13 cellular contexts compared by ENCODE assay signal in genomic region chr22:17997456-17997855, GRCh38. TPM values are rescaled to one million over a fixed set of nuclear protein-coding genes. Genes with fewer than 3 reads are reported as not detected.
DNase-seq lines count a peak whose midpoint lies in the region; ATAC-seq, FAIRE-seq and TF ChIP-seq lines count a peak whose summit lies in the region.
"Had no signal": no experiment of that assay in that cellular context is flagged by ENCODE, and none has a peak within 500 bp of the region (broad histone marks: within the 10 kb centered on the region; RNA-seq: fewer than 3 reads in every experiment).

No MANE protein-coding gene starts in this region.

- H3K27ac ChIP-seq in A549, result peak overlapping the region; percentile 33 to 73; a peak in 5 of 6 replicates
- H3K27ac ChIP-seq in HCT116 (ENCODE audit: low read depth, low read length), result peak overlapping the region; percentile 26; the same call in 1 of the 2 replicates
- H3K27ac ChIP-seq: epithelial cell of prostate, pancreas had no signal

- H3K4me1 ChIP-seq in A549 (peaks cover 36% of the 10 kb centered on the region), HCT116 (ENCODE audit: control insufficient read depth in 1 of 2, insufficient read depth in 2 of 2, low read length in 2 of 2) (peaks cover 29 to 41% of the 10 kb centered on the region in 2 experiments)

- H3K4me1 Mint-ChIP-seq in activated T-helper 1 cell treated with anti-CD3 and anti-CD28 coated beads, Interleukin-12 subunit alpha, Interleukin-12 subunit beta, Interleukin-2, Interleukin-4 antibody, amounts not matched to agents 30 ng/mL and 10 ng/mL and 1 ng/mL, durations not matched to agents 14 hours and 24 hours and 36 hours (ENCODE audit: low read depth), result peaks cover 45% of the 10 kb centered on the region

- H3K9me3 Mint-ChIP-seq in activated T-helper 1 cell treated with anti-CD3 and anti-CD28 coated beads, Interleukin-12 subunit alpha, Interleukin-12 subunit beta, Interleukin-2, Interleukin-4 antibody, amounts not matched to agents 30 ng/mL and 10 ng/mL and 1 ng/mL, durations not matched to agents 14 hours and 24 hours and 36 hours, result no peaks in the 10 kb centered on the region

- H3K79me2 ChIP-seq in HCT116 (ENCODE audit: insufficient read depth, low read length), result peaks cover 85% of the 10 kb centered on the region

- no peak for TF ChIP-seq EP300 in A549 (IDR thresholded peaks at IDR 0.05)

- no peaks in the 10 kb centered on the region for H3K9me3 ChIP-seq in A549
- no peaks in the 10 kb centered on the region for H3K9me3 ChIP-seq in HCT116 (ENCODE audit: control insufficient read depth in 1 of 2, insufficient read depth in 1 of 2, low read depth in 1 of 2, low read length in 2 of 2)
- H3K9me3 ChIP-seq: pancreas, tibial nerve had no signal

- intact Hi-C loops in HCT116 (cut with micrococcal nuclease), result no loop called here
- intact Hi-C loops in activated T-helper 1 cell treated with anti-CD3 and anti-CD28 coated beads, Interleukin-12 subunit alpha, Interleukin-12 subunit beta, Interleukin-2, Interleukin-4 antibody, amounts not matched to agents 30 ng/mL and 10 ng/mL and 1 ng/mL, durations not matched to agents 14 hours and 24 hours and 36 hours (cut with micrococcal nuclease), result no loop called here

- POLR2A ChIA-PET in A549 (lab: Yijun Ruan, JAX), result no interaction called here
- POLR2A ChIA-PET in HCT116 (lab: Charles Lee), result no interaction called here

- FAIRE-seq in A549 (lab: Jason Lieb, UNC) (no peak), GM19239 (lab: Jason Lieb, UNC) (no peak)
- FAIRE-seq: pancreas had no signal

- peak overlapping the region; percentile 4 for H3K4me3 Mint-ChIP-seq in activated T-helper 1 cell treated with anti-CD3 and anti-CD28 coated beads, Interleukin-12 subunit alpha, Interleukin-12 subunit beta, Interleukin-2, Interleukin-4 antibody, amounts not matched to agents 30 ng/mL and 10 ng/mL and 1 ng/mL, durations not matched to agents 14 hours and 24 hours and 36 hours

- ATAC-seq in A549, result peak in 1 of 2 experiments; percentile 14; a peak in 1 of 6 replicates
- no peak for ATAC-seq in HCT116
- ATAC-seq: pancreas had no signal

- no peak overlapping the region for H3K9ac ChIP-seq in HCT116 (ENCODE audit: low read length)

- H2AFZ ChIP-seq in HCT116 (ENCODE audit: low read depth, low read length, poor library complexity, severe bottlenecking), result no peak overlapping the region

- TSS peak; percentile 21 for BruUV-seq in HCT116 (replicated peaks; lab: Mats Ljungman, UMichigan)

- H3K4me3 ChIP-seq in A549, result no peak overlapping the region
- no peak overlapping the region for H3K4me3 ChIP-seq in HCT116 (replicated peaks in 1 of 2; ENCODE audit: low read depth in 1 of 2, low read length in 2 of 2)
- H3K4me3 ChIP-seq: pancreas, tibial nerve had no signal

- H3K27me3 ChIP-seq in HCT116 (ENCODE audit: insufficient read depth, low read length), result no peaks in the 10 kb centered on the region
- H3K27me3 ChIP-seq: pancreas, tibial nerve had no signal

- peak overlapping the region; percentile 62 for H3K27ac Mint-ChIP-seq in activated T-helper 1 cell treated with anti-CD3 and anti-CD28 coated beads, Interleukin-12 subunit alpha, Interleukin-12 subunit beta, Interleukin-2, Interleukin-4 antibody, amounts not matched to agents 30 ng/mL and 10 ng/mL and 1 ng/mL, durations not matched to agents 14 hours and 24 hours and 36 hours

- H3K36me3 ChIP-seq in HCT116 (ENCODE audit: control insufficient read depth in 1 of 2, insufficient read depth in 2 of 2, low read length in 2 of 2), result no peaks in the 10 kb centered on the region
- H3K36me3 ChIP-seq: pancreas, tibial nerve had no signal

- H3K4me2 ChIP-seq in A549 (peak overlapping the region; percentile 58), HCT116 (ENCODE audit: low read length) (peak overlapping the region; percentile 94)

- peaks cover 8% of the 10 kb centered on the region for H3K27me3 Mint-ChIP-seq in activated T-helper 1 cell treated with anti-CD3 and anti-CD28 coated beads, Interleukin-12 subunit alpha, Interleukin-12 subunit beta, Interleukin-2, Interleukin-4 antibody, amounts not matched to agents 30 ng/mL and 10 ng/mL and 1 ng/mL, durations not matched to agents 14 hours and 24 hours and 36 hours (ENCODE audit: insufficient read depth)

- peaks cover 4% of the 10 kb centered on the region for H4K20me1 ChIP-seq in HCT116 (ENCODE audit: insufficient read depth)

- TF ChIP-seq CTCF in A549 (IDR thresholded peaks at IDR 0.05), result no peak
- TF ChIP-seq CTCF in HCT116 (IDR thresholded peaks at IDR 0.05 in 2 of 3, conservative IDR thresholded peaks at IDR 0.05 in 1 of 3; ENCODE audit: borderline replicate concordance in 1 of 3, insufficient read depth in 1 of 3, low read depth in 2 of 3, low read length in 2 of 3), result no peak

- peaks cover 5% of the 10 kb centered on the region for H3K36me3 Mint-ChIP-seq in activated T-helper 1 cell treated with anti-CD3 and anti-CD28 coated beads, Interleukin-12 subunit alpha, Interleukin-12 subunit beta, Interleukin-2, Interleukin-4 antibody, amounts not matched to agents 30 ng/mL and 10 ng/mL and 1 ng/mL, durations not matched to agents 14 hours and 24 hours and 36 hours (ENCODE audit: low read depth)

- CTCF ChIA-PET in A549 (lab: Yijun Ruan, JAX) (interaction anchor here (12.1 kb wide), 1 partner anchor 77 kb away, joined by 107 read pairs; no protein-coding TSS in a partner anchor), HCT116 (lab: Charles Lee) (no interaction called here)

- TF ChIP-seq POLR2A in A549 (IDR thresholded peaks at IDR 0.05; ENCODE audit: low read length) (no peak), HCT116 (IDR thresholded peaks at IDR 0.05; ENCODE audit: borderline replicate concordance, extremely low read depth, insufficient read depth, insufficient read length) (no peak)

- DNase-seq in A549 (ENCODE audit: low read depth in 1 of 2, low spot score in 1 of 2), result peak in 1 of 2 experiments; percentile 29
- no peak for DNase-seq in HCT116 (ENCODE audit: low read depth, low spot score)
- DNase-seq in activated T-helper 1 cell treated with anti-CD3 and anti-CD28 coated beads, Interleukin-12 subunit alpha, Interleukin-12 subunit beta, Interleukin-2, Interleukin-4 antibody, amounts not matched to agents 30 ng/mL and 10 ng/mL and 1 ng/mL, durations not matched to agents 14 hours and 24 hours and 36 hours (ENCODE audit: low spot score), result no peak
- DNase-seq in kidney glomerular epithelial cell (lab: John Stamatoyannopoulos, UW), result peak; percentile 65
- DNase-seq in GM19239 (ENCODE audit: insufficient read length, low spot score), result no peak
- DNase-seq in mesenteric fat pad (ENCODE audit: low spot score), result no peak
- DNase-seq in NK-92 (lab: John Stamatoyannopoulos, UW; ENCODE audit: unreplicated experiment), result no peak
- no peak for DNase-seq in stimulated activated CD4-positive, alpha-beta T cell treated with anti-CD3 and anti-CD28 coated beads, Interleukin-2, amount 100 ng/mL, for 24 hours
- DNase-seq: C1 segment of cervical spinal cord, NCI-H1417 treated with DMSO at 0.1 percent for 48 hours, pancreas had no signal

- TF ChIP-seq RAD21 in A549 (conservative IDR thresholded peaks at IDR 0.05 in 1 of 2, IDR thresholded peaks at IDR 0.05 in 1 of 2), result no peak
- no peak for TF ChIP-seq RAD21 in HCT116 (IDR thresholded peaks at IDR 0.05; ENCODE audit: low read depth)

- 43% methylated on average over 5 of the region's 5 CpGs for WGBS in A549 (ENCODE audit: missing lambda C conversion rate)

- RAD21 ChIA-PET in HCT116 (lab: Charles Lee; ENCODE audit: low non-redundant PET in 1 of 2, low total read pairs in 2 of 2, uncharacterized antibody in 2 of 2, unreplicated experiment in 2 of 2), result no interaction called here

- no peaks in the 10 kb centered on the region for H3K9me2 ChIP-seq in HCT116 (ENCODE audit: insufficient read depth)

TF ChIP-seq in A549, 52 proteins besides CTCF, POLR2A, EP300 and RAD21:
- TF ChIP-seq ZFP36 (IDR thresholded peaks at IDR 0.05; ENCODE audit: borderline replicate concordance, partially characterized antibody) (no peak), GATA3 (IDR thresholded peaks at IDR 0.05; ENCODE audit: borderline replicate concordance) (no peak)

TF ChIP-seq in HCT116, 20 proteins besides CTCF, POLR2A, EP300 and RAD21:
- TF ChIP-seq EZH2 (IDR thresholded peaks at IDR 0.05) (no peak), ZNF274 (IDR thresholded peaks at IDR 0.05; ENCODE audit: low read depth, low read length) (no peak)

RNA-seq across cellular contexts. Expression of gene MICAL3, which starts 26.9 kb away (rescaled TPM):
- polyA plus RNA-seq in A549 (2011; rRNA removed), result 18.7 and 20.5 TPM in 2 replicates
- 13.3 and 17.7 TPM in 2 replicates for polyA plus RNA-seq in A549 (2012; cell fraction: cytosol; rRNA removed)
- 74.0 and 74.6 TPM in 2 replicates for polyA plus RNA-seq in A549 (2012; cell fraction: nucleus; rRNA removed)
- polyA plus RNA-seq in A549 (2017; fragmentation: RNase III; extraction: RNeasy Plus Mini Kit Qiagen cat#74134 plus additional on column Dnase treatment), result 30.1 to 35.1 TPM (median 30.3 TPM) in 3 replicates
- 28.0 and 34.1 TPM in 2 replicates for polyA minus RNA-seq in A549 (2011; rRNA and poly(A)+ RNA removed)
- 30.8 TPM for total RNA-seq in HCT116 (2021; ENCODE audit: unreplicated experiment)
- 12.7 and 14.8 TPM in 2 replicates for polyA plus RNA-seq in HCT116 (2012)
- total RNA-seq in activated T-helper 1 cell treated with anti-CD3 and anti-CD28 coated beads, Interleukin-12 subunit alpha, Interleukin-12 subunit beta, Interleukin-2, Interleukin-4 antibody, amounts not matched to agents 30 ng/mL and 10 ng/mL and 1 ng/mL, durations not matched to agents 14 hours and 24 hours and 36 hours, result 47.8 and 50.6 TPM in 2 replicates
- 65.2 TPM for total RNA-seq in mesenteric fat pad
